ENCODE assay signal across 9 cellular contexts in the genomic region with DNA sequence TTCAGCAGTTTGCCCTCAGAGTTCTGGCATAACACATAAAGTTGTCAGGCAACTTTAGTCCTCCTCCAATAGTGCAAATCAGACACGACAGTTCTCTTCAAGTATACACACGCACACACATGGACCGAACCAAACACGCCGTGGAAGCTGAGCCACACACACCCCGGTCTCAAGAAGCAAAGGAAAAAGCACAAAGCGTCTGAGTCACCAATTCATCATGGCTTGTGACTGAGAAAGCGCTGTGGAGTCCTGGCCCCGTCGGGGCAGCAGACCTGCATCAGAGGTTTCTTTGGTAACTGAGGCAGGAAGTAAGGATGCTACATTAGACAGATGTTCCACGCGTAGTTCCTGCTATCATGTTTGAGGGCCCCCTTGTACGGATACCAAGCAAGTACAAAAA.
DNase-seq lines count a peak whose midpoint lies in the region; ATAC-seq and TF ChIP-seq lines count a peak whose summit lies in the region.
"Had no signal": no experiment of that assay in that cellular context is flagged by ENCODE, and none has a peak within 500 bp of the region (broad histone marks: within the 10 kb centered on the region; RNA-seq: fewer than 3 reads in every experiment).

No MANE protein-coding gene starts in this region.

- CTCF ChIA-PET in BJ (lab: Yijun Ruan, JAX), result interaction anchor here (1.6 to 2.1 kb wide), 3 partner anchors 8 to 179 kb away, joined by 3 to 11 read pairs (median 3); no protein-coding TSS in a partner anchor

- peaks cover 0 to 13% of the 10 kb centered on the region in 2 donors for H3K4me1 Mint-ChIP-seq in natural killer cell treated with Interleukin-12 subunit alpha and Interleukin-12 subunit beta and Interleukin-15 and Interleukin-18, amount 100 ng/mL, for 72 hours (ENCODE audit: low read depth in 2 of 2)

- no peak for ATAC-seq in natural killer cell treated with Interleukin-12 subunit alpha and Interleukin-12 subunit beta and Interleukin-15 and Interleukin-18, amount 100 ng/mL, for 72 hours

- POLR2A ChIA-PET in BJ (lab: Charles Lee), result no interaction called here

- H3K27ac ChIP-seq in coronary artery, result peak overlapping the region; percentile 56 to 73
- no peak overlapping the region for H3K27ac ChIP-seq in effector memory CD4-positive, alpha-beta T cell (ENCODE audit: insufficient read depth, low read length, poor library complexity, severe bottlenecking)
- H3K27ac ChIP-seq: upper lobe of left lung had no signal

- H3K4me1 ChIP-seq in effector memory CD4-positive, alpha-beta T cell (ENCODE audit: control insufficient read depth, insufficient read depth, low read length, poor library complexity, severe bottlenecking), result no peaks in the 10 kb centered on the region

- no peaks in the 10 kb centered on the region for H3K27me3 ChIP-seq in BJ (ENCODE audit: control insufficient read depth, insufficient read depth, low read length)
- no peaks in the 10 kb centered on the region for H3K27me3 ChIP-seq in effector memory CD4-positive, alpha-beta T cell (replicated peaks; ENCODE audit: control insufficient read depth, insufficient read depth, low read length, poor library complexity, severe bottlenecking)
- H3K27me3 ChIP-seq: upper lobe of left lung had no signal

- H3K36me3 Mint-ChIP-seq in natural killer cell treated with Interleukin-12 subunit alpha and Interleukin-12 subunit beta and Interleukin-15 and Interleukin-18, amount 100 ng/mL, for 72 hours, result no peaks in the 10 kb centered on the region

- no peaks in the 10 kb centered on the region for H3K9me3 Mint-ChIP-seq in natural killer cell treated with Interleukin-12 subunit alpha and Interleukin-12 subunit beta and Interleukin-15 and Interleukin-18, amount 100 ng/mL, for 72 hours

- peaks cover 35% of the 10 kb centered on the region for H3K36me3 ChIP-seq in BJ (ENCODE audit: control insufficient read depth, insufficient read depth, low read length)
- peaks cover 47% of the 10 kb centered on the region for H3K36me3 ChIP-seq in effector memory CD4-positive, alpha-beta T cell (ENCODE audit: control insufficient read depth, insufficient read depth, low read length)

- DNase-seq in BJ (ENCODE audit: low read depth) (peak; percentile 60), LHCN-M2 (ENCODE audit: low read depth) (peak; percentile 86), coronary artery (ENCODE audit: low spot score) (no peak), NCI-H526 (lab: John Stamatoyannopoulos, UW) (no peak), NCI-H446 treated with DMSO at 0.1 percent for 48 hours (lab: John Stamatoyannopoulos, UW) (no peak), AML-193 (lab: John Stamatoyannopoulos, UW) (no peak)
- DNase-seq in natural killer cell treated with Interleukin-12 subunit alpha and Interleukin-12 subunit beta and Interleukin-15 and Interleukin-18, amount 100 ng/mL, for 72 hours (ENCODE audit: low spot score), result peak; percentile 3
- DNase-seq in effector memory CD4-positive, alpha-beta T cell, result no peak

- no peak overlapping the region for H3K27ac Mint-ChIP-seq in natural killer cell treated with Interleukin-12 subunit alpha and Interleukin-12 subunit beta and Interleukin-15 and Interleukin-18, amount 100 ng/mL, for 72 hours

- TF ChIP-seq CTCF in BJ (IDR thresholded peaks at IDR 0.05; ENCODE audit: insufficient read depth, low read depth, low read length) (0 out of 2 replicates have a peak, but pooled peaks have one; percentile 11), coronary artery (IDR thresholded peaks at IDR 0.05) (no peak)

- H3K4me3 Mint-ChIP-seq in natural killer cell treated with Interleukin-12 subunit alpha and Interleukin-12 subunit beta and Interleukin-15 and Interleukin-18, amount 100 ng/mL, for 72 hours, result no peak overlapping the region

- H3K27me3 Mint-ChIP-seq in natural killer cell treated with Interleukin-12 subunit alpha and Interleukin-12 subunit beta and Interleukin-15 and Interleukin-18, amount 100 ng/mL, for 72 hours, result no peaks in the 10 kb centered on the region

- no peaks in the 10 kb centered on the region for H3K9me3 ChIP-seq in effector memory CD4-positive, alpha-beta T cell (ENCODE audit: control insufficient read depth, low read length)
- H3K9me3 ChIP-seq: upper lobe of left lung had no signal

- no peak overlapping the region for H3K4me3 ChIP-seq in BJ (ENCODE audit: low read depth, low read length)
- no peak overlapping the region for H3K4me3 ChIP-seq in coronary artery
- no peak overlapping the region for H3K4me3 ChIP-seq in effector memory CD4-positive, alpha-beta T cell (ENCODE audit: insufficient read depth, low read depth, low read length, poor library complexity, severe bottlenecking)
- H3K4me3 ChIP-seq: upper lobe of left lung had no signal

Comparison
In these comparisons a context has a peak if more than half of its experiments do, and no peak if none do; other contexts are left out.
1. DNase-seq: peak in BJ (single experiment), LHCN-M2 (single experiment) and natural killer cell treated with Interleukin-12 subunit alpha and Interleukin-12 subunit beta and Interleukin-15 and Interleukin-18, amount 100 ng/mL, for 72 hours (single experiment); none in coronary artery (single experiment), effector memory CD4-positive, alpha-beta T cell (0 of 3), NCI-H526 (0 of 2), NCI-H446 treated with DMSO at 0.1 percent for 48 hours (single experiment) and AML-193 (0 of 2).